8 cellular contexts compared by ENCODE assay signal in the genomic region with DNA sequence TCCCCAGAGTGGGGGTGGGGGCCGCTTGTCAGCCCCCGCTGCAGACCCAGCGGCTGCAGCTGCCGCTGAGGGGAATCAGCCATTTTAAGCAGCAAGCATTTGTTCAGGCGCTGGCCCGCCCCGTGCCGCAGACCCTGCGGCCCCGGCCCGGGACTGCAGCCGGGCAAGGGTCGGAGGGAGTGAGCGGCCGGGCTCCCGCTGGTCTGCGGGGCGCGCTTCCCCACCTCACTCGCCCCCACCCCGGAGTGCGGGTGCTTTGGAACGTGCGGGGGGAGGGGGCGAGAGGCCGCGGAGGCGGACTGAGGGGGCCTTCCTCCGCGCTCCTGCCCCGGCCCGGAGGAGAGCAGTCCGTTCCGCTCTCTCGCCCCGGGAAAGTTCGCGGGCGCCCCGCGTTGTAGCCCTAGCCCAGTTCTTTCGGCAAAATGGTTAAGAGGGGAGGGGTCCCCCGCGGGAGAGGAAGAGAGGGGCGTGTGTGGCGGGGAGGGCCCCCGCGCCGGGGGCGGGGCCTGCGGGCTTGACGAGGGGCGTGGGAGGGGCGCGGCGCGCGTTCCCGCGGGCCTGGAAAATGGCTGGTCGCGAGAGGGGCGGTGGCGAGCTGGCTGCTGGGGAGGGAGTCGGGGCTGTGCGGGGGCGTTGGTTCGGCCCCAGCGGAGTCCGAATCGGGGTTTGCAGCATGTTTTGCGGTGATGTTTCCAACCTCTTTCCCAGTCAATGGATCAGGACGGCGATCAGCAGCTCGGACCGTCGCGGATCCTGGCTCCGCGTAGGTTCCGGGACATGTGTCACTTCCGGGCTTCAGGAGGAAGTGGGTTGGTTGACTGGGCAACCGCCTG. TPM values are rescaled to one million over a fixed set of nuclear protein-coding genes. Genes with fewer than 3 reads are reported as not detected.
DNase-seq lines count a peak whose midpoint lies in the region; ATAC-seq, FAIRE-seq and TF ChIP-seq lines count a peak whose summit lies in the region.

No MANE protein-coding gene starts in this region.

- peak overlapping the region; percentile 74 to 92 (median 80) for H3K4me2 ChIP-seq in BLaER1 treated with 17β-estradiol and CSF1 and Interleukin-3, amounts not matched to agents 10 nM and 100 nM
- peak overlapping the region; percentile 89 for H3K4me2 ChIP-seq in HepG2 (ENCODE audit: low read depth, low read length)

- 0% methylated on average over 6 of the region's 83 CpGs for WGBS in HepG2 (ENCODE audit: low lambda C conversion rate)

- no peaks in the 10 kb centered on the region for H3K9me3 ChIP-seq in BLaER1 treated with 17β-estradiol and CSF1 and Interleukin-3, amounts not matched to agents 10 nM and 100 nM (replicated peaks in 1 of 11)
- no peaks in the 10 kb centered on the region for H3K9me3 ChIP-seq in HepG2 (ENCODE audit: low read length)

- TF ChIP-seq CTCF in HepG2 (CRISPR knock-in tag; IDR thresholded peaks at IDR 0.05) = no peak

- peaks cover 0 to 29% (median 0%) of the 10 kb centered on the region in 11 experiments; a peak in 9 of 22 replicates for H4K20me1 ChIP-seq in BLaER1 treated with 17β-estradiol and CSF1 and Interleukin-3, amounts not matched to agents 10 nM and 100 nM
- H4K20me1 ChIP-seq in HepG2 (ENCODE audit: insufficient read depth, low read length) = peaks cover 13% of the 10 kb centered on the region

- TF ChIP-seq EP300 in HepG2 (IDR thresholded peaks at IDR 0.05; ENCODE audit: low read depth in 2 of 2, low read length in 2 of 2) = no peak
- TF ChIP-seq EP300 in HepG2 (CRISPR knock-in tag; IDR thresholded peaks at IDR 0.05; ENCODE audit: borderline replicate concordance) = no peak

- H3K36me3 ChIP-seq in BLaER1 treated with 17β-estradiol and CSF1 and Interleukin-3, amounts not matched to agents 10 nM and 100 nM = peaks cover 7 to 10% (median 7%) of the 10 kb centered on the region in 11 experiments
- H3K36me3 ChIP-seq in HepG2 (replicated peaks in 1 of 2; ENCODE audit: control insufficient read depth in 1 of 2, insufficient read depth in 2 of 2, low read length in 2 of 2) = peaks cover 4 to 7% of the 10 kb centered on the region in 2 experiments; a peak in 3 of 5 replicates

- H3K27me3 ChIP-seq in BLaER1 treated with 17β-estradiol and CSF1 and Interleukin-3, amounts not matched to agents 10 nM and 100 nM = no peaks in the 10 kb centered on the region
- no peaks in the 10 kb centered on the region; a peak in 1 of 5 replicates for H3K27me3 ChIP-seq in HepG2 (ENCODE audit: control insufficient read depth in 1 of 2, insufficient read depth in 2 of 2, low read length in 2 of 2)

- in situ Hi-C loops in HepG2 (cut with HindIII; ENCODE audit: extremely low pct_ligation_motif_present, low pct_unique_long_range_greater_than_20kb) = no loop called here

- peak; percentile 72 for FAIRE-seq in HepG2 (lab: Jason Lieb, UNC)

- CTCF ChIA-PET in HepG2 (lab: Yijun Ruan, JAX; ENCODE audit: low intra/inter-chr PET ratio, low total read pairs) = no interaction called here

- DNase-seq in NCI-H524 (lab: John Stamatoyannopoulos, UW) (peak; percentile 35 to 52), dermis blood vessel endothelial cell (peak; percentile 91), HepG2 (ENCODE audit: low spot score) (peak; percentile 82)
- peak; percentile 81 to 82 for DNase-seq in activated CD4-positive, alpha-beta T cell treated with anti-CD3 and anti-CD28 coated beads, Interleukin-2, amount 50 U/mL, for 4 hours
- DNase-seq in stimulated activated CD4-positive, alpha-beta T cell treated with anti-CD3 and anti-CD28 coated beads, Interleukin-2, amount 100 ng/mL, for 48 hours = peak; percentile 79 to 80

- peaks cover 17 to 56% (median 28%) of the 10 kb centered on the region in 10 experiments for H3K4me1 ChIP-seq in BLaER1 treated with 17β-estradiol and CSF1 and Interleukin-3, amounts not matched to agents 10 nM and 100 nM
- peaks cover 41% of the 10 kb centered on the region for H3K4me1 ChIP-seq in HepG2 (ENCODE audit: insufficient read depth, low read length)

- no peak for TF ChIP-seq RAD21 in HepG2 (CRISPR knock-in tag; IDR thresholded peaks at IDR 0.05)

- TF ChIP-seq POLR2A in GM19099 (IDR thresholded peaks at IDR 0.05; ENCODE audit: extremely low read depth, insufficient read length, low read depth) = peak; percentile 74
- peak; percentile 76 to 91 for TF ChIP-seq POLR2A in HepG2 (IDR thresholded peaks at IDR 0.05; ENCODE audit: insufficient read depth in 1 of 2, low read depth in 2 of 2, low read length in 2 of 2)

- no peak overlapping the region for H2AFZ ChIP-seq in HepG2 (ENCODE audit: low read length)

- H3K79me2 ChIP-seq in HepG2 (ENCODE audit: insufficient read depth, low read length) = peaks cover 45% of the 10 kb centered on the region

- peak overlapping the region; percentile 86 to 96 (median 91) for H3K9ac ChIP-seq in BLaER1 treated with 17β-estradiol and CSF1 and Interleukin-3, amounts not matched to agents 10 nM and 100 nM
- H3K9ac ChIP-seq in HepG2 (ENCODE audit: insufficient read depth, low read depth, low read length) = peak overlapping the region; percentile 85

- no TSS peak for BruUV-seq in HepG2 (replicated peaks; lab: Mats Ljungman, UMichigan)

- ATAC-seq in HG03354 (IDR thresholded peaks at IDR 0.05; ENCODE audit: poor library complexity, severe bottlenecking, unreplicated experiment) = peak; percentile 49
- peak; percentile 66 for ATAC-seq in HepG2

- H3K4me3 ChIP-seq in BLaER1 treated with 17β-estradiol and CSF1 and Interleukin-3, amounts not matched to agents 10 nM and 100 nM = peak overlapping the region; percentile 83 to 99 (median 96)
- H3K4me3 ChIP-seq in HepG2 (replicated peaks in 1 of 3; ENCODE audit: insufficient read depth in 1 of 3, low read depth in 2 of 3, low read length in 3 of 3) = peak overlapping the region; percentile 84 to 99 (median 97)

- peak overlapping the region; percentile 86 to 97 (median 92) for H3K27ac ChIP-seq in BLaER1 treated with 17β-estradiol and CSF1 and Interleukin-3, amounts not matched to agents 10 nM and 100 nM
- peak overlapping the region; percentile 91 for H3K27ac ChIP-seq in HepG2 (ENCODE audit: extremely low read length, insufficient read depth, low read length)

- intact Hi-C loops in HepG2 (cut with micrococcal nuclease; ENCODE audit: unreplicated experiment) = loop anchor here (1.0 to 2.0 kb wide), 4 partner anchors 61 to 215 kb away; a partner anchor contains a TSS

- POLR2A ChIA-PET in HepG2 (lab: Yijun Ruan, JAX) = interaction anchor here (0.9 to 1.8 kb wide), 4 partner anchors 59 to 113 kb away, joined by 3 to 9 read pairs (median 3); a partner anchor contains a TSS

TF ChIP-seq in HepG2, 621 proteins besides CTCF, POLR2A, EP300 and RAD21 (continues in another document):
- TF ChIP-seq ELF1 (CRISPR knock-in tag; IDR thresholded peaks at IDR 0.05) (peak; percentile 87), ZFP82 (CRISPR knock-in tag; IDR thresholded peaks at IDR 0.05; ENCODE audit: borderline replicate concordance) (no peak)
- TF ChIP-seq, protein P1, sequence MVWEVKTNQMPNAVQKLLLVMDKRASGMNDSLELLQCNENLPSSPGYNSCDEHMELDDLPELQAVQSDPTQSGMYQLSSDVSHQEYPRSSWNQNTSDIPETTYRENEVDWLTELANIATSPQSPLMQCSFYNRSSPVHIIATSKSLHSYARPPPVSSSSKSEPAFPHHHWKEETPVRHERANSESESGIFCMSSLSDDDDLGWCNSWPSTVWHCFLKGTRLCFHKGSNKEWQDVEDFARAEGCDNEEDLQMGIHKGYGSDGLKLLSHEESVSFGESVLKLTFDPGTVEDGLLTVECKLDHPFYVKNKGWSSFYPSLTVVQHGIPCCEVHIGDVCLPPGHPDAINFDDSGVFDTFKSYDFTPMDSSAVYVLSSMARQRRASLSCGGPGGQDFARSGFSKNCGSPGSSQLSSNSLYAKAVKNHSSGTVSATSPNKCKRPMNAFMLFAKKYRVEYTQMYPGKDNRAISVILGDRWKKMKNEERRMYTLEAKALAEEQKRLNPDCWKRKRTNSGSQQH (CRISPR knock-in tag; IDR thresholded peaks at IDR 0.05; ENCODE audit: low read depth) = 0 out of 2 replicates have a peak, but pooled peaks have one; percentile 73
- TF ChIP-seq, protein P2, sequence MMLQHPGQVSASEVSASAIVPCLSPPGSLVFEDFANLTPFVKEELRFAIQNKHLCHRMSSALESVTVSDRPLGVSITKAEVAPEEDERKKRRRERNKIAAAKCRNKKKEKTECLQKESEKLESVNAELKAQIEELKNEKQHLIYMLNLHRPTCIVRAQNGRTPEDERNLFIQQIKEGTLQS (CRISPR knock-in tag; IDR thresholded peaks at IDR 0.05) = 0 out of 2 replicates have a peak, but pooled peaks have one; percentile 39

RNA-seq across cellular contexts. Expression of a gene that starts 0.9 kb away (rescaled TPM):
- 4.3 and 7.7 TPM in 2 replicates for total RNA-seq in dermis blood vessel endothelial cell
- total RNA-seq in HepG2 (2016; rRNA removed; fragmentation: Illumina TruSeq; extraction: Trizol) = 12.4 and 16.9 TPM in 2 replicates
- total RNA-seq in HepG2 (2016; cell fraction: cytosol; rRNA removed; fragmentation: Illumina TruSeq; extraction: Trizol; ENCODE audit: low read depth) = 13.0 and 13.6 TPM in 2 replicates
- 12.0 and 13.9 TPM in 2 replicates for total RNA-seq in HepG2 (2016; cell fraction: insoluble cytoplasmic fraction; rRNA removed; fragmentation: Illumina TruSeq; extraction: Trizol)
- 21.5 and 22.6 TPM in 2 replicates for total RNA-seq in HepG2 (2016; cell fraction: membrane; rRNA removed; fragmentation: Illumina TruSeq; extraction: Trizol)
- 6.1 and 6.7 TPM in 2 replicates for total RNA-seq in HepG2 (2016; cell fraction: nucleus; rRNA removed; fragmentation: Illumina TruSeq; extraction: Trizol)
- polyA plus RNA-seq in HepG2 (2011; rRNA removed) = 3.9 and 6.6 TPM in 2 replicates
- polyA plus RNA-seq in HepG2 (2011; cell fraction: cytosol; rRNA removed) = 3.5 and 4.9 TPM in 2 replicates
- polyA plus RNA-seq in HepG2 (2011; cell fraction: nucleus; rRNA removed) = 1.4 and 2.4 TPM in 2 replicates
- 6.6 and 8.2 TPM in 2 replicates for polyA plus RNA-seq in HepG2 (2012)
- 19.9 and 22.4 TPM in 2 replicates for polyA plus RNA-seq in HepG2 (2016; cell fraction: cytosol; fragmentation: Illumina TruSeq; extraction: Trizol; ENCODE audit: low read depth)
- 24.0 and 24.6 TPM in 2 replicates for polyA plus RNA-seq in HepG2 (2016; cell fraction: insoluble cytoplasmic fraction; fragmentation: Illumina TruSeq; extraction: Trizol; ENCODE audit: low read depth)
- polyA plus RNA-seq in HepG2 (2016; cell fraction: membrane; fragmentation: Illumina TruSeq; extraction: Trizol; ENCODE audit: low read depth) = 24.5 and 27.0 TPM in 2 replicates
- 11.3 and 12.8 TPM in 2 replicates for polyA plus RNA-seq in HepG2 (2016; cell fraction: nucleus; fragmentation: Illumina TruSeq; extraction: Trizol; ENCODE audit: insufficient read depth, low read depth)
- 0.89 and 0.90 TPM in 2 replicates for polyA minus RNA-seq in HepG2 (2011; rRNA and poly(A)+ RNA removed; ENCODE audit: low replicate concordance)
- 3.3 and 3.6 TPM in 2 replicates for polyA minus RNA-seq in HepG2 (2011; cell fraction: cytosol; rRNA and poly(A)+ RNA removed)
- polyA minus RNA-seq in HepG2 (2011; cell fraction: nucleus; rRNA and poly(A)+ RNA removed) = 2.9 and 4.6 TPM in 2 replicates

Comparison
In these comparisons a context has a peak if more than half of its experiments do, and no peak if none do; other contexts are left out.
1. Peak in every context shown above with its lines: DNase-seq, ATAC-seq, H3K4me3 ChIP-seq and H3K27ac ChIP-seq.